Comparison of ENCODE assay signal across 22 cellular contexts in the genomic region with DNA sequence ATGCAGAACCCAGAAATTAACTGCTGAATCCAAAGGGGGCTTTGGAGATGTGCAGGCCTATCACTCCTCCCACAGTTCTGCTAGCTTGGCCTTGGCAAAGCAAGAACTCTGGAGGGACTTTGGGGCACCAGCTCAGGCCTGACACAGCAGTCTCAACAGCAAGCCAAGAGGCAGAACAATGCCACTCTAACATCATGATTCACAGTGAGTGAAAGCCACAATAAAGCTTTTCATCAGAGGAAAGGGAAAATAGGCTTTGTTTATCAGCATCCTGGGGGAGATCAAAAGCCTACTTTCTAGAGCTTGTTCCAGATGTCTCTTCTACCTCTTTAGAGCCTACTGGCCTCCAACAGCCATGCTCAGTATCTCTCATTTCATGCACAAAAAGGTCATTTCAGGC.
A peak's percentile ranks its signal among the peaks of the same experiment; 100 is the strongest.
DNase-seq lines count a peak whose midpoint lies in the region; ATAC-seq and FAIRE-seq lines count a peak whose summit lies in the region.
"Had no signal": no experiment of that assay in that cellular context is flagged by ENCODE, and none has a peak within 500 bp of the region (broad histone marks: within the 10 kb centered on the region; RNA-seq: fewer than 3 reads in every experiment).

No MANE protein-coding gene starts in this region.

- DNase-seq in C1 segment of cervical spinal cord (lab: John Stamatoyannopoulos, UW) (peak in 12 of 14 donors; percentile 20 to 79 (median 63)), NCI-H345 (lab: John Stamatoyannopoulos, UW) (peak; percentile 45), frontal cortex (ENCODE audit: low spot score in 2 of 2) (peak; percentile 12 to 26), pons (ENCODE audit: low spot score) (peak; percentile 100), D341Med (ENCODE audit: low spot score) (no peak), COLO829 (ENCODE audit: low spot score) (no peak)
- no peak for DNase-seq in T-helper 2 cell treated with Interferon-gamma antibody and Interleukin-4, amounts not matched to agents 5 μg/mL and 100 μg/mL, for 36 hours (ENCODE audit: low spot score)
- DNase-seq: ACHN; activated CD4-positive, CD25-positive, alpha-beta regulatory T cell; activated CD8-positive, alpha-beta T cell treated with anti-CD3 and anti-CD28 coated beads, Interleukin-2, amount 10 ng/mL, durations not matched to agents 7 days and 5 days; activated naive CD4-positive, alpha-beta T cell treated with Interleukin-2 at 50 U/mL for 16 hours; activated T-cell treated with anti-CD3 and anti-CD28 coated beads, Interleukin-2, amount 50 U/mL, for 1 hour; heart right ventricle; KBM-7; NCI-H2029 treated with DMSO at 0.1 percent for 48 hours; RPMI8226; T-helper 9 cell had no signal

- H3K27me3 Mint-ChIP-seq in T-helper 2 cell treated with Interferon-gamma antibody and Interleukin-4, amounts not matched to agents 5 μg/mL and 100 μg/mL, for 36 hours (ENCODE audit: low read depth) = no peaks in the 10 kb centered on the region

- no peak overlapping the region for H3K4me3 Mint-ChIP-seq in T-helper 2 cell treated with Interferon-gamma antibody and Interleukin-4, amounts not matched to agents 5 μg/mL and 100 μg/mL, for 36 hours
- H3K4me3 Mint-ChIP-seq: activated CD8-positive, alpha-beta T cell treated with anti-CD3 and anti-CD28 coated beads, Interleukin-2, amount 10 ng/mL, durations not matched to agents 7 days and 5 days; CD14-positive monocyte had no signal

- no peaks in the 10 kb centered on the region for H3K4me1 Mint-ChIP-seq in T-helper 2 cell treated with Interferon-gamma antibody and Interleukin-4, amounts not matched to agents 5 μg/mL and 100 μg/mL, for 36 hours (ENCODE audit: low read depth)
- H3K4me1 Mint-ChIP-seq: CD14-positive monocyte had no signal

- H3K36me3 Mint-ChIP-seq in T-helper 2 cell treated with Interferon-gamma antibody and Interleukin-4, amounts not matched to agents 5 μg/mL and 100 μg/mL, for 36 hours (ENCODE audit: low read depth) = no peaks in the 10 kb centered on the region
- H3K36me3 Mint-ChIP-seq: CD14-positive monocyte had no signal

- ATAC-seq in GM19035 (IDR thresholded peaks at IDR 0.05; ENCODE audit: unreplicated experiment) = no peak
- ATAC-seq: activated CD8-positive, alpha-beta T cell treated with anti-CD3 and anti-CD28 coated beads, Interleukin-2, amount 10 ng/mL, durations not matched to agents 7 days and 5 days; heart right ventricle; SK-N-SH treated with all-trans-retinoic acid at 6 μM for 48 hours had no signal

- FAIRE-seq in frontal cortex (lab: Jason Lieb, UNC) = peak; percentile 89
- FAIRE-seq: GM19239, H1 had no signal

- no peaks in the 10 kb centered on the region for H3K9me3 Mint-ChIP-seq in T-helper 2 cell treated with Interferon-gamma antibody and Interleukin-4, amounts not matched to agents 5 μg/mL and 100 μg/mL, for 36 hours

- H3K27ac Mint-ChIP-seq in T-helper 2 cell treated with Interferon-gamma antibody and Interleukin-4, amounts not matched to agents 5 μg/mL and 100 μg/mL, for 36 hours = no peak overlapping the region
- H3K27ac Mint-ChIP-seq: activated CD8-positive, alpha-beta T cell treated with anti-CD3 and anti-CD28 coated beads, Interleukin-2, amount 10 ng/mL, durations not matched to agents 7 days and 5 days; CD14-positive monocyte had no signal

Comparison
In these comparisons a context has a peak if more than half of its experiments do, and no peak if none do; other contexts are left out.
1. DNase-seq: peak in C1 segment of cervical spinal cord (12 of 14), NCI-H345 (single experiment), frontal cortex (2 of 2) and pons (single experiment); none in T-helper 2 cell treated with Interferon-gamma antibody and Interleukin-4, amounts not matched to agents 5 μg/mL and 100 μg/mL, for 36 hours (single experiment), D341Med (single experiment) and COLO829 (single experiment).